ENCODE assay signal across 1 cellular context in genomic region chr2:101287303-101287702, GRCh38.
TF ChIP-seq lines count a peak whose summit lies in the region.

No MANE protein-coding gene starts in this region.

TF ChIP-seq in HepG2, 621 proteins besides CTCF, POLR2A, EP300 and RAD21:
- TF ChIP-seq MLX (CRISPR knock-in tag; IDR thresholded peaks at IDR 0.05) (0 out of 2 replicates have a peak, but pooled peaks have one; percentile 17), ZNF441 (CRISPR knock-in tag; IDR thresholded peaks at IDR 0.05; ENCODE audit: borderline replicate concordance) (peak; percentile 69; the same call in 1 of the 2 replicates), HNF4G (IDR thresholded peaks at IDR 0.05; ENCODE audit: borderline replicate concordance, low read depth, low read length) (peak; percentile 56; the same call in 1 of the 2 replicates), HNF4G (CRISPR knock-in tag; IDR thresholded peaks at IDR 0.05; ENCODE audit: borderline replicate concordance, low read depth) (no peak), SALL1 (CRISPR knock-in tag; IDR thresholded peaks at IDR 0.05) (0 out of 2 replicates have a peak, but pooled peaks have one; percentile 12), PAX8 (CRISPR knock-in tag; IDR thresholded peaks at IDR 0.05; ENCODE audit: borderline replicate concordance) (no peak), RXRB (CRISPR knock-in tag; IDR thresholded peaks at IDR 0.05; ENCODE audit: borderline replicate concordance) (peak; percentile 33; the same call in 1 of the 2 replicates), TRIM24 (CRISPR knock-in tag; IDR thresholded peaks at IDR 0.05) (no peak), MED1 (CRISPR knock-in tag; IDR thresholded peaks at IDR 0.05) (0 out of 2 replicates have a peak, but pooled peaks have one; percentile 13), LCORL (IDR thresholded peaks at IDR 0.05) (no peak), LCORL (CRISPR knock-in tag; IDR thresholded peaks at IDR 0.05) (peak; percentile 43; the same call in 1 of the 2 replicates), IRF2 (CRISPR knock-in tag; IDR thresholded peaks at IDR 0.05) (no peak), ARID4A (CRISPR knock-in tag; IDR thresholded peaks at IDR 0.05; ENCODE audit: borderline replicate concordance) (peak; percentile 26; the same call in 1 of the 2 replicates), HNF4A (CRISPR knock-in tag; IDR thresholded peaks at IDR 0.05) (peak; percentile 72), PAXIP1 (CRISPR knock-in tag; conservative IDR thresholded peaks at IDR 0.05) (peak; percentile 68), ZNF678 (CRISPR knock-in tag; IDR thresholded peaks at IDR 0.05) (no peak), SAP130 (CRISPR knock-in tag; IDR thresholded peaks at IDR 0.05; ENCODE audit: low read depth) (peak; percentile 24; the same call in 1 of the 2 replicates), ZEB1 (IDR thresholded peaks at IDR 0.05; ENCODE audit: insufficient replicate concordance, low read depth) (no peak), ZNF616 (CRISPR knock-in tag; IDR thresholded peaks at IDR 0.05; ENCODE audit: low read depth) (no peak), MAX (IDR thresholded peaks at IDR 0.05) (peak; percentile 56; the same call in 1 of the 2 replicates), ZBTB49 (CRISPR knock-in tag; IDR thresholded peaks at IDR 0.05; ENCODE audit: borderline replicate concordance) (no peak), BRCA1 (CRISPR knock-in tag; IDR thresholded peaks at IDR 0.05) (0 out of 2 replicates have a peak, but pooled peaks have one; percentile 26)
